Comparison of ENCODE assay signal across 2 cellular contexts in genomic region chr5:132389051-132389331, GRCh38.
TF ChIP-seq lines count a peak whose summit lies in the region.

No MANE protein-coding gene starts in this region.

TF ChIP-seq in liver, 16 proteins besides CTCF, POLR2A, EP300 and RAD21:
- TF ChIP-seq REST (IDR thresholded peaks at IDR 0.05) (no peak), ZBTB33 (IDR thresholded peaks at IDR 0.05) (no peak), EGR1 (IDR thresholded peaks at IDR 0.05; ENCODE audit: low read depth in 2 of 2) (no peak), HNF4A (conservative IDR thresholded peaks at IDR 0.05) (no peak), JUND (IDR thresholded peaks at IDR 0.05) (no peak), FOXA2 (IDR thresholded peaks at IDR 0.05) (no peak), NR2F2 (IDR thresholded peaks at IDR 0.05) (no peak), SP1 (IDR thresholded peaks at IDR 0.05) (no peak), TAF1 (conservative IDR thresholded peaks at IDR 0.05) (no peak), MAX (IDR thresholded peaks at IDR 0.05) (no peak), FOXA1 (IDR thresholded peaks at IDR 0.05) (no peak), ATF3 (IDR thresholded peaks at IDR 0.05) (no peak), YY1 (IDR thresholded peaks at IDR 0.05) (no peak), HNF4G (IDR thresholded peaks at IDR 0.05) (no peak), GABPA (IDR thresholded peaks at IDR 0.05 in 1 of 2, conservative IDR thresholded peaks at IDR 0.05 in 1 of 2) (no peak), RXRA (IDR thresholded peaks at IDR 0.05) (no peak)

TF ChIP-seq in HepG2, 621 proteins besides CTCF, POLR2A, EP300 and RAD21:
- TF ChIP-seq PTBP1 (IDR thresholded peaks at IDR 0.05; ENCODE audit: low read depth, low read length, poor library complexity, severe bottlenecking): no peak
